21 cellular contexts compared by ENCODE assay signal in genomic region chr4:12873351-12873750, GRCh38.
DNase-seq lines count a peak whose midpoint lies in the region; ATAC-seq, FAIRE-seq and TF ChIP-seq lines count a peak whose summit lies in the region.
"Had no signal": no experiment of that assay in that cellular context is flagged by ENCODE, and none has a peak within 500 bp of the region (broad histone marks: within the 10 kb centered on the region; RNA-seq: fewer than 3 reads in every experiment).

No MANE protein-coding gene starts in this region.

- H3K79me2 ChIP-seq in neural progenitor cell (ENCODE audit: low read depth): no peaks in the 10 kb centered on the region

- H3K9me3 ChIP-seq in neural progenitor cell (ENCODE audit: low read depth): no peaks in the 10 kb centered on the region
- H3K9me3 ChIP-seq: A549, BE2C had no signal

- no peaks in the 10 kb centered on the region for H3K4me1 ChIP-seq in neural progenitor cell
- H3K4me1 ChIP-seq: A549, BE2C, BLaER1 had no signal

- no peaks in the 10 kb centered on the region for H3K36me3 ChIP-seq in neural progenitor cell
- H3K36me3 ChIP-seq: BE2C, BLaER1 had no signal

- no peak overlapping the region for H3K4me3 Mint-ChIP-seq in neural progenitor cell
- no peak overlapping the region for H3K4me3 Mint-ChIP-seq in stimulated activated naive B cell treated with anti-CD40 and anti-IgM and Interleukin-4, amounts not matched to agents 10 μg/mL and 1 μg/mL and 100 μg/mL, for 72 hours
- H3K4me3 Mint-ChIP-seq: CD14-positive monocyte; CD4-positive, alpha-beta memory T cell; CD4-positive, CD25-positive, alpha-beta regulatory T cell; CD8-positive, alpha-beta memory T cell had no signal

- H3K4me2 ChIP-seq in neural progenitor cell: no peak overlapping the region
- H3K4me2 ChIP-seq: A549, BLaER1 had no signal

- H2AFZ ChIP-seq in neural progenitor cell (replicated peaks): no peak overlapping the region

- no peaks in the 10 kb centered on the region for H3K36me3 Mint-ChIP-seq in neural progenitor cell
- H3K36me3 Mint-ChIP-seq in stimulated activated naive B cell treated with anti-CD40 and anti-IgM and Interleukin-4, amounts not matched to agents 10 μg/mL and 1 μg/mL and 100 μg/mL, for 72 hours: no peaks in the 10 kb centered on the region
- H3K36me3 Mint-ChIP-seq: CD14-positive monocyte; CD4-positive, alpha-beta memory T cell; CD4-positive, CD25-positive, alpha-beta regulatory T cell; CD8-positive, alpha-beta memory T cell had no signal

- H3F3A ChIP-seq in neural progenitor cell (ENCODE audit: low read depth): no peaks in the 10 kb centered on the region

- peak; percentile 41 for FAIRE-seq in D721Med (lab: Jason Lieb, UNC)
- FAIRE-seq: A549, G401.6, GM12892, GM18507 had no signal

- H3K9me3 Mint-ChIP-seq in neural progenitor cell: peaks cover 6% of the 10 kb centered on the region
- H3K9me3 Mint-ChIP-seq in stimulated activated naive B cell treated with anti-CD40 and anti-IgM and Interleukin-4, amounts not matched to agents 10 μg/mL and 1 μg/mL and 100 μg/mL, for 72 hours: peaks cover 5 to 10% of the 10 kb centered on the region in 2 donors

- no peaks in the 10 kb centered on the region for H3K27me3 ChIP-seq in neural progenitor cell
- H3K27me3 ChIP-seq: BE2C, BLaER1 had no signal

- H4K20me1 ChIP-seq in neural progenitor cell (ENCODE audit: low read depth): no peaks in the 10 kb centered on the region
- H4K20me1 ChIP-seq: BLaER1 had no signal

- TF ChIP-seq CTCF in D721Med (IDR thresholded peaks at IDR 0.05; ENCODE audit: insufficient read depth, missing control alignments): no peak
- no peak for TF ChIP-seq CTCF in neural progenitor cell (IDR thresholded peaks at IDR 0.05)

- no peak overlapping the region for H3K4me3 ChIP-seq in neural progenitor cell
- H3K4me3 ChIP-seq: A549, BLaER1 had no signal

- no peak overlapping the region for H3K27ac ChIP-seq in neural progenitor cell
- H3K27ac ChIP-seq: 22Rv1, A549, BLaER1 had no signal

- peak overlapping the region; percentile 60 for H3K27ac Mint-ChIP-seq in neural progenitor cell
- no peak overlapping the region for H3K27ac Mint-ChIP-seq in stimulated activated naive B cell treated with anti-CD40 and anti-IgM and Interleukin-4, amounts not matched to agents 10 μg/mL and 1 μg/mL and 100 μg/mL, for 72 hours
- H3K27ac Mint-ChIP-seq: CD14-positive monocyte; CD4-positive, alpha-beta memory T cell; CD4-positive, CD25-positive, alpha-beta regulatory T cell; CD8-positive, alpha-beta memory T cell had no signal

- DNase-seq in D721Med (ENCODE audit: insufficient read length, low spot score): no peak
- DNase-seq in NCI-H82 (lab: John Stamatoyannopoulos, UW): peak; percentile 58
- DNase-seq in neural progenitor cell (ENCODE audit: low spot score): no peak
- DNase-seq in stimulated activated naive B cell treated with anti-CD40 and anti-IgM and Interleukin-4, amounts not matched to agents 10 μg/mL and 1 μg/mL and 100 μg/mL, for 72 hours: no peak
- DNase-seq in activated effector memory CD4-positive, alpha-beta T cell treated with anti-CD3 and anti-CD28 coated beads, Interleukin-2, amount 50 U/mL, for 16 hours: no peak
- DNase-seq: AML-193; BE2C; C1 segment of cervical spinal cord; CD4-positive, alpha-beta memory T cell; CD4-positive, CD25-positive, alpha-beta regulatory T cell; CD8-positive, alpha-beta memory T cell; COR-L47; DMS79 treated with DMSO at 0.1 percent for 48 hours; GF-D8 had no signal

- ATAC-seq in stimulated activated naive B cell treated with anti-CD40 and anti-IgM and Interleukin-4, amounts not matched to agents 10 μg/mL and 1 μg/mL and 100 μg/mL, for 72 hours (replicated peaks): no peak
- ATAC-seq: A549 had no signal

- peaks cover 30% of the 10 kb centered on the region for H3K4me1 Mint-ChIP-seq in neural progenitor cell
- H3K4me1 Mint-ChIP-seq in stimulated activated naive B cell treated with anti-CD40 and anti-IgM and Interleukin-4, amounts not matched to agents 10 μg/mL and 1 μg/mL and 100 μg/mL, for 72 hours: no peaks in the 10 kb centered on the region
- H3K4me1 Mint-ChIP-seq: CD14-positive monocyte; CD4-positive, alpha-beta memory T cell; CD4-positive, CD25-positive, alpha-beta regulatory T cell; CD8-positive, alpha-beta memory T cell had no signal

- H3K27me3 Mint-ChIP-seq in neural progenitor cell (ENCODE audit: insufficient read depth, low read depth): peaks cover 4% of the 10 kb centered on the region
- no peaks in the 10 kb centered on the region for H3K27me3 Mint-ChIP-seq in stimulated activated naive B cell treated with anti-CD40 and anti-IgM and Interleukin-4, amounts not matched to agents 10 μg/mL and 1 μg/mL and 100 μg/mL, for 72 hours
- H3K27me3 Mint-ChIP-seq: CD4-positive, alpha-beta memory T cell; CD8-positive, alpha-beta memory T cell had no signal

- H3K9ac ChIP-seq in neural progenitor cell: no peak overlapping the region
- H3K9ac ChIP-seq: BLaER1 had no signal
